In the genomic region with DNA sequence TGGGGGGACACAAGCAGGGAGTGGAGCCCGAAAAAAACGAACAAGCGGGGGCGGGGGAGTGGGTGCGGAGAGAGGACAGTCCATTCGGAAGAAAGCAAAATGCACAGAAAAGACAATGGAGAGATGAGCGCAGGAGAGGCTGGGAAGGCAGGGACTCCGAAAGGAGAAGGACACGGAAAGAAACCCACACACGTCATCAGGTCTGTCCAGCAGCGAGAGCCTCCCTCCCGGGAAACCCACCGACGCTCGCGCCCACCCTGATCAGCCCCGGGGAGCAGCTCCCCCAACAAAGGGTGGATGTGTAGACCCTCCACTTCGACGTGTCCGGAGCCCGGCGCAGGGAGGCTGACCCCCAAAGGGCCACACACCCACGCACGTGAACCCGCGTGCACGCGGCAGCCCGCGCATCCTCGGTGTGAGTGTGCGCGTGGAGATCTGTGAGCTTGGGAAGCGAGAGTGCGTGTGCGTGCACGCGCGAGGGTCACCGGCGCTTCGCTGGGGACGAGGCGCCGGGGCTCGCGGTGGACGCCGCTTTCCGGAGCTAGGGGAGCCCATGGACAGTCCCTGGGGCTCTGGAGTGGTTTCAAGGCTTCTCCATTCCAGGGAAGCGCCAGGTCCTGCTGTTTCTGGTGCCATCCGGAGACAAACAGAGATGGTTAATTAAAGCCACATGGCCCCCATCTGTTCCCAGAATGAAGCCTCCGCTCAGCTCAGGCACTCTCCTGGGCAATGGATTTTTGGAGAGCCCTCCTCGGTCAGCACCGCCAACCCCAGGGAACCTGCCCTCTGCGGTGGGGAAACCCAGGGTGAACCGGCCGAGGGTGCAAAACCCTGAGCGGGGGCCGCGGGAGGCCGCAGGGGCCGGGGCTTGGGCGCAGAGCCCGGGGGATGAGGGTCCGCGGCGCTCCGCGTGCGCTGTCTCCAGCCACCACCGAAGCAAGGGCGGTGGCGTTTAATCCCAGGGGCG, we compare ENCODE assay signal across 1 cellular context.
TF ChIP-seq lines count a peak whose summit lies in the region.

No MANE protein-coding gene starts in this region.

TF ChIP-seq in HepG2, 621 proteins besides CTCF, POLR2A, EP300 and RAD21 (continued from another document):
- TF ChIP-seq, protein P1, sequence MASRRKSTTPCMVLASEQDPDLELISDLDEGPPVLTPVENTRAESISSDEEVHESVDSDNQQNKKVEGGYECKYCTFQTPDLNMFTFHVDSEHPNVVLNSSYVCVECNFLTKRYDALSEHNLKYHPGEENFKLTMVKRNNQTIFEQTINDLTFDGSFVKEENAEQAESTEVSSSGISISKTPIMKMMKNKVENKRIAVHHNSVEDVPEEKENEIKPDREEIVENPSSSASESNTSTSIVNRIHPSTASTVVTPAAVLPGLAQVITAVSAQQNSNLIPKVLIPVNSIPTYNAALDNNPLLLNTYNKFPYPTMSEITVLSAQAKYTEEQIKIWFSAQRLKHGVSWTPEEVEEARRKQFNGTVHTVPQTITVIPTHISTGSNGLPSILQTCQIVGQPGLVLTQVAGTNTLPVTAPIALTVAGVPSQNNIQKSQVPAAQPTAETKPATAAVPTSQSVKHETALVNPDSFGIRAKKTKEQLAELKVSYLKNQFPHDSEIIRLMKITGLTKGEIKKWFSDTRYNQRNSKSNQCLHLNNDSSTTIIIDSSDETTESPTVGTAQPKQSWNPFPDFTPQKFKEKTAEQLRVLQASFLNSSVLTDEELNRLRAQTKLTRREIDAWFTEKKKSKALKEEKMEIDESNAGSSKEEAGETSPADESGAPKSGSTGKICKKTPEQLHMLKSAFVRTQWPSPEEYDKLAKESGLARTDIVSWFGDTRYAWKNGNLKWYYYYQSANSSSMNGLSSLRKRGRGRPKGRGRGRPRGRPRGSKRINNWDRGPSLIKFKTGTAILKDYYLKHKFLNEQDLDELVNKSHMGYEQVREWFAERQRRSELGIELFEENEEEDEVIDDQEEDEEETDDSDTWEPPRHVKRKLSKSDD (CRISPR knock-in tag; IDR thresholded peaks at IDR 0.05; ENCODE audit: low read depth) = peak; percentile 80; the same call in 1 of the 2 replicates
- TF ChIP-seq ZNF350 (CRISPR knock-in tag; IDR thresholded peaks at IDR 0.05; ENCODE audit: borderline replicate concordance, low read depth) = no peak
- TF ChIP-seq ZNF615 (CRISPR knock-in tag; IDR thresholded peaks at IDR 0.05; ENCODE audit: borderline replicate concordance) = no peak
- TF ChIP-seq JUN (CRISPR knock-in tag; IDR thresholded peaks at IDR 0.05) = no peak
- TF ChIP-seq ZNF382 (CRISPR knock-in tag; IDR thresholded peaks at IDR 0.05; ENCODE audit: borderline replicate concordance) = no peak
- TF ChIP-seq ZFP90 (CRISPR knock-in tag; IDR thresholded peaks at IDR 0.05; ENCODE audit: borderline replicate concordance) = no peak; the same call in 1 of the 2 replicates
- TF ChIP-seq, protein P2, sequence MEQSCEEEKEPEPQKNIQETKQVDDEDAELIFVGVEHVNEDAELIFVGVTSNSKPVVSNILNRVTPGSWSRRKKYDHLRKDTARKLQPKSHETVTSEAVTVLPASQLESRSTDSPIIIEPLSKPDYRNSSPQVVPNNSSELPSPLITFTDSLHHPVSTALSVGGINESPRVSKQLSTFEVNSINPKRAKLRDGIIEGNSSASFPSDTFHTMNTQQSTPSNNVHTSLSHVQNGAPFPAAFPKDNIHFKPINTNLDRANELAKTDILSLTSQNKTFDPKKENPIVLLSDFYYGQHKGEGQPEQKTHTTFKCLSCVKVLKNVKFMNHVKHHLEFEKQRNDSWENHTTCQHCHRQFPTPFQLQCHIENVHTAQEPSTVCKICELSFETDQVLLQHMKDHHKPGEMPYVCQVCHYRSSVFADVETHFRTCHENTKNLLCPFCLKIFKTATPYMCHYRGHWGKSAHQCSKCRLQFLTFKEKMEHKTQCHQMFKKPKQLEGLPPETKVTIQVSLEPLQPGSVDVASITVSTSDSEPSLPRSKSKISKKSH (CRISPR knock-in tag; IDR thresholded peaks at IDR 0.05; ENCODE audit: borderline replicate concordance) = no peak
- TF ChIP-seq RERE (CRISPR knock-in tag; IDR thresholded peaks at IDR 0.05; ENCODE audit: low read depth) = no peak
- no peak for TF ChIP-seq TOPORS (CRISPR knock-in tag; IDR thresholded peaks at IDR 0.05)
- no peak for TF ChIP-seq SYNCRIP (IDR thresholded peaks at IDR 0.05; ENCODE audit: insufficient read depth, low read depth, low read length)
- no peak for TF ChIP-seq ZNF513 (CRISPR knock-in tag; conservative IDR thresholded peaks at IDR 0.05)
TF ChIP-seq in HepG2: peak in this region for 20.
